Comparison of ENCODE assay signal across 14 cellular contexts in genomic region chr11:15107730-15108515, GRCh38. TPM values are rescaled to one million over a fixed set of nuclear protein-coding genes. Genes with fewer than 3 reads are reported as not detected.
DNase-seq lines count a peak whose midpoint lies in the region; ATAC-seq and TF ChIP-seq lines count a peak whose summit lies in the region.
"Had no signal": no experiment of that assay in that cellular context is flagged by ENCODE, and none has a peak within 500 bp of the region (broad histone marks: within the 10 kb centered on the region; RNA-seq: fewer than 3 reads in every experiment).

No MANE protein-coding gene starts in this region.

- no peak overlapping the region for H3K27ac ChIP-seq in SJCRH30
- H3K27ac ChIP-seq: spleen, tibial nerve had no signal

- no peaks in the 10 kb centered on the region for H3K9me3 ChIP-seq in SJCRH30 (replicated peaks)

- H3K4me1 Mint-ChIP-seq in activated CD4-positive, alpha-beta T cell treated with anti-CD3 and anti-CD28 coated beads, Interleukin-2, amount 10 ng/mL, durations not matched to agents 7 days and 5 days, result no peaks in the 10 kb centered on the region
- H3K4me1 Mint-ChIP-seq in activated T-helper 17 cell treated with anti-CD3 and anti-CD28 coated beads, Interleukin-2, amount 50 U/mL, for 72 hours, result no peaks in the 10 kb centered on the region

- no peaks in the 10 kb centered on the region for H3K4me1 ChIP-seq in SJCRH30

- H3K27ac Mint-ChIP-seq in activated CD4-positive, alpha-beta T cell treated with anti-CD3 and anti-CD28 coated beads, Interleukin-2, amount 10 ng/mL, durations not matched to agents 7 days and 5 days, result no peak overlapping the region
- H3K27ac Mint-ChIP-seq in activated T-helper 17 cell treated with anti-CD3 and anti-CD28 coated beads, Interleukin-2, amount 50 U/mL, for 72 hours, result no peak overlapping the region

- POLR2A ChIA-PET in activated CD4-positive, alpha-beta T cell treated with anti-CD3 and anti-CD28 coated beads, Interleukin-2, amount 10 ng/mL, durations not matched to agents 7 days and 5 days (lab: Charles Lee), result no interaction called here

- H3K27me3 Mint-ChIP-seq in activated CD4-positive, alpha-beta T cell treated with anti-CD3 and anti-CD28 coated beads, Interleukin-2, amount 10 ng/mL, durations not matched to agents 7 days and 5 days, result peaks cover under 1% of the 10 kb centered on the region
- H3K27me3 Mint-ChIP-seq in activated T-helper 17 cell treated with anti-CD3 and anti-CD28 coated beads, Interleukin-2, amount 50 U/mL, for 72 hours, result no peaks in the 10 kb centered on the region

- ATAC-seq in GM18517 (IDR thresholded peaks at IDR 0.05; ENCODE audit: unreplicated experiment) (peak; percentile 83), GM21723 (IDR thresholded peaks at IDR 0.05; ENCODE audit: unreplicated experiment) (peak; percentile 71), HG03378 (IDR thresholded peaks at IDR 0.05; ENCODE audit: unreplicated experiment) (peak; percentile 66)
- ATAC-seq in activated T-helper 17 cell treated with anti-CD3 and anti-CD28 coated beads, Interleukin-2, amount 50 U/mL, for 72 hours (replicated peaks), result no peak

- no peak for TF ChIP-seq CTCF in fibroblast of mammary gland (conservative IDR thresholded peaks at IDR 0.05; ENCODE audit: control insufficient read depth, insufficient read depth, low read depth, low read length)

- H3K4me3 Mint-ChIP-seq in activated CD4-positive, alpha-beta T cell treated with anti-CD3 and anti-CD28 coated beads, Interleukin-2, amount 10 ng/mL, durations not matched to agents 7 days and 5 days, result no peak overlapping the region
- no peak overlapping the region for H3K4me3 Mint-ChIP-seq in activated T-helper 17 cell treated with anti-CD3 and anti-CD28 coated beads, Interleukin-2, amount 50 U/mL, for 72 hours

- no peaks in the 10 kb centered on the region for H3K36me3 Mint-ChIP-seq in activated CD4-positive, alpha-beta T cell treated with anti-CD3 and anti-CD28 coated beads, Interleukin-2, amount 10 ng/mL, durations not matched to agents 7 days and 5 days (ENCODE audit: low read depth)
- no peaks in the 10 kb centered on the region for H3K36me3 Mint-ChIP-seq in activated T-helper 17 cell treated with anti-CD3 and anti-CD28 coated beads, Interleukin-2, amount 50 U/mL, for 72 hours (ENCODE audit: low read depth)

- DNase-seq in fibroblast of mammary gland (ENCODE audit: low read depth) (peak; percentile 59), SJCRH30 (no peak), mucosa of gallbladder (ENCODE audit: low spot score) (no peak)
- DNase-seq in activated CD4-positive, alpha-beta T cell treated with anti-CD3 and anti-CD28 coated beads, Interleukin-2, amount 10 ng/mL, durations not matched to agents 7 days and 5 days, result no peak
- DNase-seq: activated CD8-positive, alpha-beta memory T cell treated with anti-CD3 and anti-CD28 coated beads, Interleukin-2, amount 50 U/mL, for 48 hours; DND-41; spleen had no signal

- H3K36me3 ChIP-seq in SJCRH30, result no peaks in the 10 kb centered on the region
- H3K36me3 ChIP-seq: spleen, tibial nerve had no signal

- no peak overlapping the region for H3K4me3 ChIP-seq in fibroblast of mammary gland (ENCODE audit: control insufficient read depth, low read depth, low read length)
- H3K4me3 ChIP-seq in SJCRH30, result no peak overlapping the region
- H3K4me3 ChIP-seq: spleen, tibial nerve had no signal

- H3K27me3 ChIP-seq in SJCRH30, result no peaks in the 10 kb centered on the region
- H3K27me3 ChIP-seq: spleen, tibial nerve had no signal

- CTCF ChIA-PET in activated CD4-positive, alpha-beta T cell treated with anti-CD3 and anti-CD28 coated beads, Interleukin-2, amount 10 ng/mL, durations not matched to agents 7 days and 5 days (lab: Charles Lee), result interaction anchor here (1.0 to 2.1 kb wide), 2 partner anchors 19 to 31 kb away, joined by 3 to 5 read pairs; no protein-coding TSS in a partner anchor

- no peaks in the 10 kb centered on the region for H3K9me3 Mint-ChIP-seq in activated CD4-positive, alpha-beta T cell treated with anti-CD3 and anti-CD28 coated beads, Interleukin-2, amount 10 ng/mL, durations not matched to agents 7 days and 5 days
- no peaks in the 10 kb centered on the region for H3K9me3 Mint-ChIP-seq in activated T-helper 17 cell treated with anti-CD3 and anti-CD28 coated beads, Interleukin-2, amount 50 U/mL, for 72 hours

RNA-seq across cellular contexts. Expression of gene INSC, which starts 6.8 kb away (rescaled TPM):
- not detected in 2 replicates for total RNA-seq in SJCRH30 (2014; rRNA removed; shearing (Covaris generic))
- total RNA-seq in mucosa of gallbladder, result 1.2 TPM
- under 1 TPM in 1 of 2 experiments, not detected in 1; 0.23 TPM for total RNA-seq in activated CD4-positive, alpha-beta T cell treated with anti-CD3 and anti-CD28 coated beads, Interleukin-2, amount 10 ng/mL, durations not matched to agents 7 days and 5 days
- under 1 TPM in 1 of 2 donors, not detected in 1; 0.48 TPM for total RNA-seq in activated T-helper 17 cell treated with anti-CD3 and anti-CD28 coated beads, Interleukin-2, amount 50 U/mL, for 72 hours
- total RNA-seq: dermis microvascular lymphatic vessel endothelial cell, RPMI7951 had no signal

RNA-seq across cellular contexts. Expression of gene CALCB, which starts 34.5 kb away (rescaled TPM):
- total RNA-seq in SJCRH30 (2014; rRNA removed; shearing (Covaris generic)), result not detected in 2 replicates
- not detected for total RNA-seq in mucosa of gallbladder
- under 1 TPM; 0.35 to 0.89 TPM for total RNA-seq in activated CD4-positive, alpha-beta T cell treated with anti-CD3 and anti-CD28 coated beads, Interleukin-2, amount 10 ng/mL, durations not matched to agents 7 days and 5 days
- 1 to 10 TPM in 1 of 2 donors, under 1 TPM in 1; 0.56 to 1.3 TPM for total RNA-seq in activated T-helper 17 cell treated with anti-CD3 and anti-CD28 coated beads, Interleukin-2, amount 50 U/mL, for 72 hours
- total RNA-seq: dermis microvascular lymphatic vessel endothelial cell, RPMI7951 had no signal
